ENCODE assay signal across 23 cellular contexts in genomic region chr12:77042834-77043233, GRCh38. TPM values are rescaled to one million over a fixed set of nuclear protein-coding genes. Genes with fewer than 3 reads are reported as not detected.
DNase-seq lines count a peak whose midpoint lies in the region; ATAC-seq and TF ChIP-seq lines count a peak whose summit lies in the region.
"Had no signal": no experiment of that assay in that cellular context is flagged by ENCODE, and none has a peak within 500 bp of the region (broad histone marks: within the 10 kb centered on the region; RNA-seq: fewer than 3 reads in every experiment).

No MANE protein-coding gene starts in this region.

- H3K27ac Mint-ChIP-seq in natural killer cell, result no peak overlapping the region
- H3K27ac Mint-ChIP-seq: activated CD4-positive, alpha-beta T cell treated with anti-CD3 and anti-CD28 coated beads for 36 hours; activated naive CD4-positive, alpha-beta T cell treated with anti-CD3 and anti-CD28 coated beads, Interleukin-2, amount 50 U/mL, for 24 hours; memory B cell; naive B cell had no signal

- no peak overlapping the region for H3K9ac ChIP-seq in fibroblast of lung (ENCODE audit: insufficient read depth, low read length)

- peaks cover 5% of the 10 kb centered on the region for H3K36me3 ChIP-seq in fibroblast of lung (ENCODE audit: control insufficient read depth, insufficient read depth, low read length)
- H3K36me3 ChIP-seq: right atrium auricular region had no signal

- H3K27ac ChIP-seq in fibroblast of lung (ENCODE audit: insufficient read depth, low read length), result no peak overlapping the region
- H3K27ac ChIP-seq: right atrium auricular region had no signal

- no peak overlapping the region for H3K4me3 ChIP-seq in fibroblast of lung (replicated peaks in 1 of 4; ENCODE audit: control extremely low read depth in 1 of 4, insufficient read depth in 1 of 4, low read depth in 3 of 4, low read length in 4 of 4)
- H3K4me3 ChIP-seq: right atrium auricular region had no signal

- H3K79me2 ChIP-seq in fibroblast of lung (ENCODE audit: control insufficient read depth, insufficient read depth, low read length), result no peaks in the 10 kb centered on the region

- intact Hi-C loops in natural killer cell (cut with micrococcal nuclease), result no loop called here

- TF ChIP-seq CTCF in fibroblast of lung (conservative IDR thresholded peaks at IDR 0.05 in 1 of 2, IDR thresholded peaks at IDR 0.05 in 1 of 2; ENCODE audit: low read depth in 1 of 2, low read length in 2 of 2) (no peak), natural killer cell (IDR thresholded peaks at IDR 0.05) (no peak)

- H3K9me3 Mint-ChIP-seq in natural killer cell, result peaks cover 0 to 3% of the 10 kb centered on the region in 2 donors
- H3K9me3 Mint-ChIP-seq: activated naive CD4-positive, alpha-beta T cell treated with anti-CD3 and anti-CD28 coated beads, Interleukin-2, amount 50 U/mL, for 24 hours had no signal

- no peaks in the 10 kb centered on the region for H3K36me3 Mint-ChIP-seq in natural killer cell
- H3K36me3 Mint-ChIP-seq: activated naive CD4-positive, alpha-beta T cell treated with anti-CD3 and anti-CD28 coated beads, Interleukin-2, amount 50 U/mL, for 24 hours; CD8-positive, alpha-beta memory T cell; memory B cell; naive B cell had no signal

- H3K27me3 ChIP-seq in fibroblast of lung (ENCODE audit: control insufficient read depth, insufficient read depth, low read length), result no peaks in the 10 kb centered on the region
- H3K27me3 ChIP-seq: right atrium auricular region had no signal

- no peaks in the 10 kb centered on the region for H3K4me1 ChIP-seq in fibroblast of lung (ENCODE audit: control insufficient read depth, extremely low read depth, insufficient read depth, low read length)
- H3K4me1 ChIP-seq: right atrium auricular region had no signal

- no peaks in the 10 kb centered on the region for H3K27me3 Mint-ChIP-seq in natural killer cell (ENCODE audit: low read depth in 2 of 2)
- H3K27me3 Mint-ChIP-seq: activated CD4-positive, alpha-beta T cell treated with anti-CD3 and anti-CD28 coated beads for 36 hours; activated naive CD4-positive, alpha-beta T cell treated with anti-CD3 and anti-CD28 coated beads, Interleukin-2, amount 50 U/mL, for 24 hours; CD8-positive, alpha-beta memory T cell; memory B cell; naive B cell had no signal

- no peaks in the 10 kb centered on the region for H3K4me1 Mint-ChIP-seq in natural killer cell
- H3K4me1 Mint-ChIP-seq: activated CD4-positive, alpha-beta T cell treated with anti-CD3 and anti-CD28 coated beads for 36 hours; activated naive CD4-positive, alpha-beta T cell treated with anti-CD3 and anti-CD28 coated beads, Interleukin-2, amount 50 U/mL, for 24 hours; CD8-positive, alpha-beta memory T cell; memory B cell; naive B cell had no signal

- H3K4me3 Mint-ChIP-seq in natural killer cell, result no peak overlapping the region
- H3K4me3 Mint-ChIP-seq: activated CD4-positive, alpha-beta T cell treated with anti-CD3 and anti-CD28 coated beads for 36 hours; activated naive CD4-positive, alpha-beta T cell treated with anti-CD3 and anti-CD28 coated beads, Interleukin-2, amount 50 U/mL, for 24 hours; CD8-positive, alpha-beta memory T cell; memory B cell; naive B cell had no signal

- ATAC-seq in GM18909 (IDR thresholded peaks at IDR 0.05; ENCODE audit: poor library complexity, unreplicated experiment), result peak; percentile 58
- peak; percentile 71 for ATAC-seq in GM21576 (IDR thresholded peaks at IDR 0.05; ENCODE audit: unreplicated experiment)
- ATAC-seq in HG03103 (IDR thresholded peaks at IDR 0.05; ENCODE audit: low read depth, unreplicated experiment), result peak; percentile 62
- ATAC-seq in natural killer cell, result no peak
- ATAC-seq: activated CD4-positive, alpha-beta T cell treated with anti-CD3 and anti-CD28 coated beads for 36 hours; esophagus mucosa had no signal

- DNase-seq in fibroblast of lung (ENCODE audit: low read depth in 2 of 2), result no peak
- no peak for DNase-seq in COLO668 (lab: John Stamatoyannopoulos, UW; ENCODE audit: unreplicated experiment)
- no peak for DNase-seq in NCI-H128 (lab: John Stamatoyannopoulos, UW; ENCODE audit: unreplicated experiment)
- DNase-seq in natural killer cell, result no peak
- no peak for DNase-seq in RPMI8226
- DNase-seq: activated CD4-positive, alpha-beta T cell treated with anti-CD3 and anti-CD28 coated beads for 36 hours; CD8-positive, alpha-beta memory T cell; effector memory CD4-positive, alpha-beta T cell; Karpas-422; naive B cell; NCI-H1048; NCI-H2171 treated with DMSO at 0.1 percent for 48 hours; NCI-H526; Right ventricle myocardium superior; stimulated activated CD4-positive, alpha-beta T cell treated with anti-CD3 and anti-CD28 coated beads, Interleukin-4, amount 100 ng/mL, for 4 hours; SW 1271 had no signal

- no peak overlapping the region for H3K4me2 ChIP-seq in fibroblast of lung (ENCODE audit: extremely low read depth, insufficient read depth, low read length)

- H4K20me1 ChIP-seq in fibroblast of lung (ENCODE audit: control insufficient read depth, extremely low read depth, insufficient read depth, low read length), result no peaks in the 10 kb centered on the region

- no peaks in the 10 kb centered on the region for H3K9me3 ChIP-seq in fibroblast of lung (ENCODE audit: control insufficient read depth, insufficient read depth, low read depth, low read length)

- peak overlapping the region; percentile 4 for H2AFZ ChIP-seq in fibroblast of lung (ENCODE audit: low read length)

RNA-seq across cellular contexts. Expression of gene E2F7, which starts 22.5 kb away (rescaled TPM):
- total RNA-seq in fibroblast of lung (4.6 and 9.7 TPM in 2 replicates), natural killer cell (1 to 10 TPM in 1 of 3 donors, under 1 TPM in 2; 0.30 to 1.1 (median 0.59) TPM)
- polyA plus RNA-seq in fibroblast of lung, result 3.6 and 12.9 TPM in 2 replicates
- polyA plus RNA-seq in fibroblast of lung (2012), result 2.3 and 6.9 TPM in 2 replicates
- 4.2 and 27.6 TPM in 2 replicates for polyA minus RNA-seq in fibroblast of lung (ENCODE audit: low replicate concordance)
- polyA plus RNA-seq: CD8-positive, alpha-beta memory T cell had no signal

Comparison
In these comparisons a context has a peak if more than half of its experiments do, and no peak if none do; other contexts are left out.
1. ATAC-seq: peak in GM18909 (single experiment), GM21576 (single experiment) and HG03103 (single experiment); none in natural killer cell (0 of 3).